ENCODE assay signal across 8 cellular contexts in genomic region chr17:68036304-68037147, GRCh38. TPM values are rescaled to one million over a fixed set of nuclear protein-coding genes. Genes with fewer than 3 reads are reported as not detected.
DNase-seq lines count a peak whose midpoint lies in the region; ATAC-seq, FAIRE-seq and TF ChIP-seq lines count a peak whose summit lies in the region.

No MANE protein-coding gene starts in this region.

- H3K4me3 ChIP-seq in BJ (ENCODE audit: low read depth, low read length): peak overlapping the region; percentile 92
- H3K4me3 ChIP-seq in K562: peak overlapping the region; percentile 69

- TF ChIP-seq RAD21 in K562 (CRISPR knock-in tag; conservative IDR thresholded peaks at IDR 0.05 in 1 of 2, IDR thresholded peaks at IDR 0.05 in 1 of 2): 0 out of 4 replicates have a peak, but pooled peaks of 1 of the 2 experiments have one; percentile 7

- H3K9me3 ChIP-seq in K562 (replicated peaks; ENCODE audit: control insufficient read depth, insufficient read depth, low read depth, low read length): no peaks in the 10 kb centered on the region

- H3K36me3 Mint-ChIP-seq in memory B cell: peaks cover 6% of the 10 kb centered on the region

- peak overlapping the region; percentile 84 for H3K27ac Mint-ChIP-seq in memory B cell

- in situ Hi-C loops in K562 (cut with MboI): no loop called here

- peak overlapping the region; percentile 93 to 99 for H3K9ac ChIP-seq in K562 (ENCODE audit: insufficient read depth in 1 of 2, low read depth in 2 of 2, low read length in 2 of 2)

- peak overlapping the region; percentile 43 for H2AFZ ChIP-seq in K562 (ENCODE audit: low read depth, low read length)

- peaks cover 0 to 9% of the 10 kb centered on the region in 2 experiments; a peak in 3 of 5 replicates for H3K4me1 ChIP-seq in K562 (replicated peaks in 1 of 2; ENCODE audit: control insufficient read depth in 2 of 2, insufficient read depth in 2 of 2, low read length in 2 of 2)

- CTCF ChIA-PET in BJ (lab: Yijun Ruan, JAX): interaction anchor here (0.6 to 1.4 kb wide), 5 partner anchors 11 to 168 kb away, joined by 3 to 5 read pairs (median 4); no protein-coding TSS in a partner anchor
- CTCF ChIA-PET in K562 (lab: Yijun Ruan, JAX; ENCODE audit: low intra/inter-chr PET ratio): no interaction called here

- no peaks in the 10 kb centered on the region for H3K27me3 Mint-ChIP-seq in memory B cell

- intact Hi-C loops in K562 (cut with micrococcal nuclease): no loop called here

- H3K4me1 Mint-ChIP-seq in memory B cell: peaks cover 6% of the 10 kb centered on the region

- FAIRE-seq in K562 (lab: Jason Lieb, UNC): no peak

- TF ChIP-seq CTCF in BJ (IDR thresholded peaks at IDR 0.05; ENCODE audit: insufficient read depth, low read depth, low read length) (no peak), K562 (IDR thresholded peaks at IDR 0.05 in 2 of 3, conservative IDR thresholded peaks at IDR 0.05 in 1 of 3; ENCODE audit: insufficient read depth in 2 of 3, low read depth in 1 of 3, low read length in 3 of 3) (no peak)

- peak overlapping the region; percentile 89 for H3K27ac ChIP-seq in K562 (ENCODE audit: extremely low read depth, low read depth, low read length)

- WGBS in K562 (ENCODE audit: insufficient coverage, low coverage, missing lambda C conversion rate): 2% methylated on average over 11 of the region's 11 CpGs

- no peaks in the 10 kb centered on the region for H3K9me1 ChIP-seq in K562 (ENCODE audit: control insufficient read depth, insufficient read depth, low read length)

- POLR2A ChIA-PET in BJ (lab: Charles Lee): interaction anchor here (0.7 kb wide), 1 partner anchor 40 kb away, joined by 4 read pairs; the partner anchor contains the start of gene C17orf58
- POLR2A ChIA-PET in K562 (lab: Yijun Ruan, JAX): interaction anchor here (0.8 to 3.3 kb wide), 12 partner anchors 8 to 236 kb away, joined by 3 to 22 read pairs (median 4); no protein-coding TSS in a partner anchor

- DNase-seq in BJ (ENCODE audit: low read depth): no peak
- DNase-seq in HT-29 (ENCODE audit: low spot score): peak; percentile 62
- DNase-seq in K562 (ENCODE audit: extremely low read depth in 1 of 4, low spot score in 3 of 4): no peak
- no peak for DNase-seq in memory B cell (ENCODE audit: low spot score in 2 of 2)
- no peak for DNase-seq in NCI-H1092 treated with DMSO at 0.1 percent for 48 hours (lab: John Stamatoyannopoulos, UW)
- no peak for DNase-seq in NK-92 (lab: John Stamatoyannopoulos, UW; ENCODE audit: unreplicated experiment)
- no peak for DNase-seq in GF-D8 (lab: John Stamatoyannopoulos, UW)

- peak overlapping the region; percentile 83 for H3K4me3 Mint-ChIP-seq in memory B cell

- H3K79me2 ChIP-seq in K562 (ENCODE audit: control insufficient read depth, insufficient read depth, low read length): peaks cover 38% of the 10 kb centered on the region

- no peak for TF ChIP-seq EP300 in K562 (IDR thresholded peaks at IDR 0.05; ENCODE audit: low read length)

- peaks cover 1% of the 10 kb centered on the region for H3K36me3 ChIP-seq in BJ (ENCODE audit: control insufficient read depth, insufficient read depth, low read length)
- H3K36me3 ChIP-seq in K562 (ENCODE audit: control insufficient read depth, insufficient read depth, low read length): peaks cover 55% of the 10 kb centered on the region

- ATAC-seq in K562 (no peak), memory B cell (ENCODE audit: low read depth) (no peak), GM21515 (IDR thresholded peaks at IDR 0.05; ENCODE audit: unreplicated experiment) (no peak)

- no peaks in the 10 kb centered on the region for H4K20me1 ChIP-seq in K562 (replicated peaks; ENCODE audit: control insufficient read depth, insufficient read depth, low read length)

- no peaks in the 10 kb centered on the region for H3K9me3 Mint-ChIP-seq in memory B cell

- TF ChIP-seq POLR2A in K562 (conservative IDR thresholded peaks at IDR 0.05): no peak

- H3K4me2 ChIP-seq in K562 (ENCODE audit: insufficient read depth, low read length): peak overlapping the region; percentile 88

- BruUV-seq in K562 (replicated peaks; lab: Mats Ljungman, UMichigan): no TSS peak

- H3K27me3 ChIP-seq in BJ (ENCODE audit: control insufficient read depth, insufficient read depth, low read length): no peaks in the 10 kb centered on the region
- no peaks in the 10 kb centered on the region for H3K27me3 ChIP-seq in K562 (ENCODE audit: control insufficient read depth in 2 of 2, insufficient read depth in 2 of 2, low read length in 2 of 2)

TF ChIP-seq in K562, 482 proteins besides CTCF, POLR2A, EP300 and RAD21 (continues in another document):
- TF ChIP-seq ZNF324 (CRISPR knock-in tag; IDR thresholded peaks at IDR 0.05) (no peak), MXI1 (IDR thresholded peaks at IDR 0.05; ENCODE audit: low read depth, low read length) (no peak), SAFB2 (IDR thresholded peaks at IDR 0.05; ENCODE audit: borderline replicate concordance, low read depth, low read length, severe bottlenecking) (no peak), RFX7 (CRISPR knock-in tag; IDR thresholded peaks at IDR 0.05) (no peak), BDP1 (IDR thresholded peaks at IDR 0.05; ENCODE audit: insufficient read depth, insufficient read length) (no peak), ZNF644 (tag; IDR thresholded peaks at IDR 0.05; ENCODE audit: low read depth) (no peak), ZNF695 (CRISPR knock-in tag; IDR thresholded peaks at IDR 0.05) (no peak), MTA2 (IDR thresholded peaks at IDR 0.05; ENCODE audit: low read depth) (no peak), RBM34 (IDR thresholded peaks at IDR 0.05; ENCODE audit: borderline replicate concordance, insufficient read depth, low read length) (no peak), ATF2 (CRISPR knock-in tag; IDR thresholded peaks at IDR 0.05) (0 out of 2 replicates have a peak, but pooled peaks have one; percentile 5), HDAC3 (IDR thresholded peaks at IDR 0.05; ENCODE audit: borderline replicate concordance, partially characterized antibody) (peak; percentile 34), CC2D1A (IDR thresholded peaks at IDR 0.05) (no peak)

RNA-seq across cellular contexts. Expression of gene KPNA2, which starts 1.0 kb away (rescaled TPM):
- polyA plus RNA-seq in BJ (2011; rRNA removed) (165 and 212 TPM in 2 replicates), K562 (2011; rRNA removed) (200 and 229 TPM in 2 replicates), K562 (2014; fragmentation: Illumina TruSeq; extraction: Trizol) (232 and 250 TPM in 2 replicates), K562 (2014; fragmentation: Nextera tagmentation; extraction: Ambion mirVana) (100 to 1,000 TPM; 594 to 984 TPM), K562 (2014; rRNA removed) (136 and 162 TPM in 2 replicates)
- 178 and 220 TPM in 2 replicates for polyA minus RNA-seq in BJ (2011; rRNA and poly(A)+ RNA removed)
- total RNA-seq in HT-29 (2014; rRNA removed; shearing (Covaris generic)): 148 and 150 TPM in 2 replicates
- total RNA-seq in K562 (2011; cell fraction: chromatin; rRNA removed; ENCODE audit: low replicate concordance): 165 and 234 TPM in 2 replicates
- total RNA-seq in K562 (2011; cell fraction: nucleolus; rRNA removed): 104 and 108 TPM in 2 replicates
- total RNA-seq in K562 (2011; cell fraction: nucleoplasm; rRNA removed): 115 and 124 TPM in 2 replicates
- total RNA-seq in K562 (2014; rRNA removed) (132 and 140 TPM in 2 replicates), K562 (2014; rRNA removed; fragmentation: Illumina TruSeq; extraction: Trizol) (241 and 267 TPM in 2 replicates), K562 (2015; rRNA removed; fragmentation: Illumina TruSeq; extraction: Trizol) (235 and 243 TPM in 2 replicates), K562 (2021) (219 and 223 TPM in 2 replicates)
- polyA plus RNA-seq in K562 (2011; cell fraction: cytosol; rRNA removed): 215 and 240 TPM in 2 replicates
- 127 and 151 TPM in 2 replicates for polyA plus RNA-seq in K562 (2011; cell fraction: nucleus; rRNA removed)
- polyA plus RNA-seq in K562 (2012): 168 and 218 TPM in 2 replicates
- polyA minus RNA-seq in K562 (2011; rRNA and poly(A)+ RNA removed): 466 and 590 TPM in 2 replicates
- polyA minus RNA-seq in K562 (2011; cell fraction: cytosol; rRNA and poly(A)+ RNA removed): 201 and 253 TPM in 2 replicates
- 75.3 and 108 TPM in 2 replicates for polyA minus RNA-seq in K562 (2011; cell fraction: nucleus; rRNA and poly(A)+ RNA removed)

RNA-seq across cellular contexts. Expression of gene C17orf58, which starts 40.3 kb away (rescaled TPM):
- polyA plus RNA-seq in BJ (2011; rRNA removed) (7.9 and 8.9 TPM in 2 replicates), K562 (2011; rRNA removed) (29.2 and 32.7 TPM in 2 replicates), K562 (2014; fragmentation: Illumina TruSeq; extraction: Trizol) (22.7 and 27.6 TPM in 2 replicates), K562 (2014; fragmentation: Nextera tagmentation; extraction: Ambion mirVana) (1 to 10 TPM; 8.6 to 9.9 TPM), K562 (2014; rRNA removed) (32.7 and 35.3 TPM in 2 replicates)
- polyA minus RNA-seq in BJ (2011; rRNA and poly(A)+ RNA removed): 2.8 and 5.0 TPM in 2 replicates
- 40.7 and 45.7 TPM in 2 replicates for total RNA-seq in HT-29 (2014; rRNA removed; shearing (Covaris generic))
- total RNA-seq in K562 (2011; cell fraction: chromatin; rRNA removed; ENCODE audit: low replicate concordance): 8.4 TPM in 2 replicates
- total RNA-seq in K562 (2011; cell fraction: nucleolus; rRNA removed): 9.0 and 9.7 TPM in 2 replicates
- 9.8 and 10.7 TPM in 2 replicates for total RNA-seq in K562 (2011; cell fraction: nucleoplasm; rRNA removed)
- total RNA-seq in K562 (2014; rRNA removed) (37.4 and 42.5 TPM in 2 replicates), K562 (2014; rRNA removed; fragmentation: Illumina TruSeq; extraction: Trizol) (23.6 and 24.7 TPM in 2 replicates), K562 (2015; rRNA removed; fragmentation: Illumina TruSeq; extraction: Trizol) (17.0 and 17.8 TPM in 2 replicates), K562 (2021) (25.2 and 27.6 TPM in 2 replicates)
- polyA plus RNA-seq in K562 (2011; cell fraction: cytosol; rRNA removed): 22.6 and 29.6 TPM in 2 replicates
- 15.5 and 16.7 TPM in 2 replicates for polyA plus RNA-seq in K562 (2011; cell fraction: nucleus; rRNA removed)
- 19.9 and 20.2 TPM in 2 replicates for polyA plus RNA-seq in K562 (2012)
- 14.0 and 16.2 TPM in 2 replicates for polyA minus RNA-seq in K562 (2011; rRNA and poly(A)+ RNA removed)
- 7.6 and 11.4 TPM in 2 replicates for polyA minus RNA-seq in K562 (2011; cell fraction: cytosol; rRNA and poly(A)+ RNA removed)
- polyA minus RNA-seq in K562 (2011; cell fraction: nucleus; rRNA and poly(A)+ RNA removed): 3.9 and 4.7 TPM in 2 replicates
